Comparison of ENCODE assay signal across 28 cellular contexts in the genomic region with DNA sequence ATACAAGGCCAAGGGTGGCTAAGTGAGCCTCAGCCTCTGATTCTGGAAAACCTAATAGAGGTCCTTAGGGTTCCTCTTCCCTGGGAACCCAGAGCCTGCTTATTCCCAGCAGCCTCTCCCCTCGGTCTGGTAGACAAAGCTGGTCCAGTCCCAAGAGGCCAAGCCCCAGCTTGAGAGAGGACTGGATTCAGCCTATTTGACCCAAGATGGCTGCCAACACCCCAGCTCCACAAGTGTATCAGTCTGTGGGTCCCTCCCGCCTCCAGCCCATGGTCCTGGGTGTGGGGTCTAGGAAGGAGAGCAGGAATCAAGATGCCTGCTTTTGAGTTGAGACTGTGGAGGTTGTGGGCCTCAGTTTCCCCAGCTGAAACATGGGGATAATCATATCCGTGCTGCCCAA. TPM values are rescaled to one million over a fixed set of nuclear protein-coding genes. Genes with fewer than 3 reads are reported as not detected.
DNase-seq lines count a peak whose midpoint lies in the region; ATAC-seq, FAIRE-seq and TF ChIP-seq lines count a peak whose summit lies in the region.
"Had no signal": no experiment of that assay in that cellular context is flagged by ENCODE, and none has a peak within 500 bp of the region (broad histone marks: within the 10 kb centered on the region; RNA-seq: fewer than 3 reads in every experiment).

No MANE protein-coding gene starts in this region.

- no peaks in the 10 kb centered on the region for H3K9me3 Mint-ChIP-seq in CD4-positive, alpha-beta T cell
- H3K9me3 Mint-ChIP-seq in stimulated activated naive B cell treated with anti-CD40 and anti-IgM and Interleukin-4, amounts not matched to agents 10 μg/mL and 1 μg/mL and 100 μg/mL, for 72 hours, result no peaks in the 10 kb centered on the region
- H3K9me3 Mint-ChIP-seq: HFFc6; memory B cell; stimulated activated naive CD8-positive, alpha-beta T cell treated with anti-CD3 and anti-CD28 coated beads, Interleukin-15, Interleukin-2, amounts not matched to agents 100 ng/mL and 50 ng/mL, for 24 hours; T-helper 2 cell treated with Interferon-gamma antibody and Interleukin-4, amounts not matched to agents 5 μg/mL and 100 μg/mL, for 36 hours had no signal

- no peak overlapping the region for H3K4me3 Mint-ChIP-seq in CD4-positive, alpha-beta T cell
- no peak overlapping the region for H3K4me3 Mint-ChIP-seq in stimulated activated naive B cell treated with anti-CD40 and anti-IgM and Interleukin-4, amounts not matched to agents 10 μg/mL and 1 μg/mL and 100 μg/mL, for 72 hours
- H3K4me3 Mint-ChIP-seq: HFFc6; memory B cell; stimulated activated naive CD8-positive, alpha-beta T cell treated with anti-CD3 and anti-CD28 coated beads, Interleukin-15, Interleukin-2, amounts not matched to agents 100 ng/mL and 50 ng/mL, for 24 hours; T-helper 2 cell treated with Interferon-gamma antibody and Interleukin-4, amounts not matched to agents 5 μg/mL and 100 μg/mL, for 36 hours had no signal

- no peaks in the 10 kb centered on the region for H3K36me3 Mint-ChIP-seq in CD4-positive, alpha-beta T cell (ENCODE audit: low read depth)
- H3K36me3 Mint-ChIP-seq in stimulated activated naive B cell treated with anti-CD40 and anti-IgM and Interleukin-4, amounts not matched to agents 10 μg/mL and 1 μg/mL and 100 μg/mL, for 72 hours, result peaks cover 0 to 4% of the 10 kb centered on the region in 2 donors
- H3K36me3 Mint-ChIP-seq: activated naive CD8-positive, alpha-beta T cell; memory B cell had no signal

- peak overlapping the region; percentile 80 for H3K27ac Mint-ChIP-seq in CD4-positive, alpha-beta T cell
- H3K27ac Mint-ChIP-seq in stimulated activated naive B cell treated with anti-CD40 and anti-IgM and Interleukin-4, amounts not matched to agents 10 μg/mL and 1 μg/mL and 100 μg/mL, for 72 hours, result peak overlapping the region; percentile 84
- H3K27ac Mint-ChIP-seq: activated naive CD8-positive, alpha-beta T cell; HFFc6; stimulated activated naive CD8-positive, alpha-beta T cell treated with anti-CD3 and anti-CD28 coated beads, Interleukin-15, Interleukin-2, amounts not matched to agents 100 ng/mL and 50 ng/mL, for 24 hours; T-helper 2 cell treated with Interferon-gamma antibody and Interleukin-4, amounts not matched to agents 5 μg/mL and 100 μg/mL, for 36 hours had no signal

- H3K4me3 ChIP-seq in kidney (ENCODE audit: low read length in 2 of 2) (no peak overlapping the region), HAP-1 (no peak overlapping the region), small intestine (ENCODE audit: low read depth in 1 of 2, low read length in 2 of 2) (no peak overlapping the region)
- H3K4me3 ChIP-seq: ascending aorta, BLaER1, GM23248, tibial artery had no signal

- CTCF ChIA-PET in CD4-positive, alpha-beta T cell (lab: Charles Lee), result interaction anchor here (0.7 to 11.3 kb wide), 6 partner anchors 10 to 78 kb away, joined by 3 to 322 read pairs (median 24); a partner anchor contains a TSS

- intact Hi-C loops in CD4-positive, alpha-beta T cell (cut with DNase I, micrococcal nuclease), result loop anchor here (1.0 to 10.0 kb wide), 3 partner anchors 8 to 359 kb away; a partner anchor contains a TSS
- intact Hi-C loops in kidney (cut with DNase I), result no loop called here

- H3K27me3 ChIP-seq in CD4-positive, alpha-beta T cell (ENCODE audit: control insufficient read depth, insufficient read depth, low read length), result no peaks in the 10 kb centered on the region
- H3K27me3 ChIP-seq in HAP-1 (ENCODE audit: low read depth) (no peaks in the 10 kb centered on the region), small intestine (ENCODE audit: control insufficient read depth in 2 of 2, insufficient read depth in 2 of 2, low read length in 2 of 2) (no peaks in the 10 kb centered on the region)
- H3K27me3 ChIP-seq: ascending aorta, tibial artery had no signal

- H3K27ac ChIP-seq in CD4-positive, alpha-beta T cell (ENCODE audit: low read depth, low read length), result no peak overlapping the region
- H3K27ac ChIP-seq in VCaP, result peak overlapping the region; percentile 67
- peak overlapping the region; percentile 18 to 72 for H3K27ac ChIP-seq in kidney (ENCODE audit: low read depth in 2 of 2, low read length in 2 of 2)
- no peak overlapping the region for H3K27ac ChIP-seq in small intestine (ENCODE audit: low read depth in 1 of 2, low read length in 1 of 2)
- H3K27ac ChIP-seq: ascending aorta, BLaER1, GM23248, HL-60, tibial artery had no signal

- peaks cover 13 to 36% of the 10 kb centered on the region in 2 donors for H3K4me1 ChIP-seq in kidney (ENCODE audit: control insufficient read depth in 1 of 2, insufficient read depth in 1 of 2, low read depth in 1 of 2, low read length in 2 of 2)
- H3K4me1 ChIP-seq in HAP-1, result peaks cover 6% of the 10 kb centered on the region; the same call in 1 of the 2 replicates
- no peaks in the 10 kb centered on the region for H3K4me1 ChIP-seq in small intestine (ENCODE audit: control insufficient read depth in 2 of 2, insufficient read depth in 1 of 2, low read depth in 1 of 2, low read length in 1 of 2)
- H3K4me1 ChIP-seq: ascending aorta had no signal

- H3K4me1 Mint-ChIP-seq in CD4-positive, alpha-beta T cell (ENCODE audit: low read depth), result peaks cover 62% of the 10 kb centered on the region
- H3K4me1 Mint-ChIP-seq in stimulated activated naive B cell treated with anti-CD40 and anti-IgM and Interleukin-4, amounts not matched to agents 10 μg/mL and 1 μg/mL and 100 μg/mL, for 72 hours, result peaks cover 47 to 77% of the 10 kb centered on the region in 2 donors

- no peak for TF ChIP-seq CTCF in CD4-positive, alpha-beta T cell (IDR thresholded peaks at IDR 0.05)
- TF ChIP-seq CTCF in VCaP (conservative IDR thresholded peaks at IDR 0.05) (no peak), kidney (IDR thresholded peaks at IDR 0.05; ENCODE audit: borderline replicate concordance, extremely low read depth, insufficient read depth) (no peak)

- WGBS in small intestine, 3 donors, result 89 to 98% (median 95%) methylated on average over 3 of the region's 3 CpGs

- peak overlapping the region in 1 of 2 donors; percentile 48 for H3K9ac ChIP-seq in kidney (ENCODE audit: low read length in 2 of 2)
- H3K9ac ChIP-seq: BLaER1, GM23248 had no signal

- ATAC-seq in CD4-positive, alpha-beta T cell (ENCODE audit: poor library complexity), result no peak
- no peak for ATAC-seq in stimulated activated naive B cell treated with anti-CD40 and anti-IgM and Interleukin-4, amounts not matched to agents 10 μg/mL and 1 μg/mL and 100 μg/mL, for 72 hours (replicated peaks)
- no peak for ATAC-seq in GM21381 (IDR thresholded peaks at IDR 0.05; ENCODE audit: unreplicated experiment)
- ATAC-seq: Right ventricle myocardium inferior had no signal

- DNase-seq in CD4-positive, alpha-beta T cell, result no peak
- no peak for DNase-seq in kidney
- no peak for DNase-seq in stimulated activated naive B cell treated with anti-CD40 and anti-IgM and Interleukin-4, amounts not matched to agents 10 μg/mL and 1 μg/mL and 100 μg/mL, for 72 hours
- DNase-seq in HAP-1 (ENCODE audit: low spot score in 2 of 2), result no peak
- no peak for DNase-seq in small intestine
- no peak for DNase-seq in COR-L47 (lab: John Stamatoyannopoulos, UW)
- DNase-seq: ACHN; activated CD8-positive, alpha-beta memory T cell treated with anti-CD3 and anti-CD28 coated beads for 24 hours; glutamatergic neuron; GM23248; HFFc6; Kasumi-1; kidney glomerular epithelial cell; NCI-H146; NCI-H446 treated with DMSO at 0.1 percent for 48 hours; OCI-M1; tibial artery had no signal

- no peaks in the 10 kb centered on the region for H3K9me3 ChIP-seq in CD4-positive, alpha-beta T cell (ENCODE audit: control insufficient read depth, low read length)
- no peaks in the 10 kb centered on the region for H3K9me3 ChIP-seq in kidney (ENCODE audit: control insufficient read depth in 1 of 2, low read length in 2 of 2)
- no peaks in the 10 kb centered on the region for H3K9me3 ChIP-seq in HAP-1
- H3K9me3 ChIP-seq in small intestine (ENCODE audit: control insufficient read depth, low read depth), result no peaks in the 10 kb centered on the region
- H3K9me3 ChIP-seq: ascending aorta, BLaER1, tibial artery had no signal

- H3K27me3 Mint-ChIP-seq in CD4-positive, alpha-beta T cell, result no peaks in the 10 kb centered on the region
- no peaks in the 10 kb centered on the region for H3K27me3 Mint-ChIP-seq in stimulated activated naive B cell treated with anti-CD40 and anti-IgM and Interleukin-4, amounts not matched to agents 10 μg/mL and 1 μg/mL and 100 μg/mL, for 72 hours
- H3K27me3 Mint-ChIP-seq: activated naive CD8-positive, alpha-beta T cell; memory B cell; stimulated activated naive CD8-positive, alpha-beta T cell treated with anti-CD3 and anti-CD28 coated beads, Interleukin-15, Interleukin-2, amounts not matched to agents 100 ng/mL and 50 ng/mL, for 24 hours had no signal

- in situ Hi-C loops in HAP-1 (cut with MboI; ENCODE audit: low sequenced_read_pairs), result loop anchor here (5.0 to 10.0 kb wide), 3 partner anchors 51 to 249 kb away; no protein-coding TSS in a partner anchor

- FAIRE-seq in kidney (lab: Jason Lieb, UNC), result no peak
- no peak for FAIRE-seq in small intestine (lab: Jason Lieb, UNC)
- FAIRE-seq: D721Med had no signal

- POLR2A ChIA-PET in CD4-positive, alpha-beta T cell (lab: Charles Lee), result interaction anchor here (0.8 to 19.9 kb wide), 8 partner anchors 11 to 165 kb away, joined by 3 to 918 read pairs (median 6); a partner anchor contains a TSS

- H3K36me3 ChIP-seq in kidney (ENCODE audit: control insufficient read depth in 1 of 2, insufficient read depth in 2 of 2, low read length in 2 of 2), result no peaks in the 10 kb centered on the region
- no peaks in the 10 kb centered on the region; the same call in none of the 2 replicates for H3K36me3 ChIP-seq in HAP-1 (replicated peaks)
- no peaks in the 10 kb centered on the region for H3K36me3 ChIP-seq in small intestine (ENCODE audit: control insufficient read depth in 2 of 2, insufficient read depth in 2 of 2, low read length in 2 of 2)
- H3K36me3 ChIP-seq: BLaER1 had no signal

RNA-seq across cellular contexts. Expression of a gene that starts 45.6 kb away (rescaled TPM):
- total RNA-seq in CD4-positive, alpha-beta T cell, result 10 to 100 TPM; 14.9 to 15.3 TPM
- total RNA-seq in kidney, result 19.4 TPM
- polyA plus RNA-seq in kidney (ENCODE audit: insufficient read depth, low read depth, low replicate concordance) (15.1 TPM), small intestine (10 to 100 TPM in 1 of 3 donors, 1 to 10 TPM in 2; 8.5 to 16.2 (median 8.9) TPM)

RNA-seq across cellular contexts. Expression of a gene that starts 48.2 kb away (rescaled TPM):
- 1 to 10 TPM in 1 of 2 experiments, under 1 TPM in 1; 0.74 to 1.1 TPM for total RNA-seq in CD4-positive, alpha-beta T cell
- total RNA-seq in kidney, result 1.3 TPM
- polyA plus RNA-seq in kidney (ENCODE audit: insufficient read depth, low read depth, low replicate concordance) (3.5 TPM), small intestine (1 to 10 TPM in 1 of 3 donors, under 1 TPM in 2; 0.54 to 1.7 (median 0.67) TPM)

Comparison
In these comparisons a context has a peak if more than half of its experiments do, and no peak if none do; other contexts are left out.
1. H3K27ac ChIP-seq: peak in VCaP (single experiment) and kidney (2 of 2); none in CD4-positive, alpha-beta T cell (single experiment) and small intestine (0 of 2).